Comparison of ENCODE assay signal across 1 cellular context in the genomic region with DNA sequence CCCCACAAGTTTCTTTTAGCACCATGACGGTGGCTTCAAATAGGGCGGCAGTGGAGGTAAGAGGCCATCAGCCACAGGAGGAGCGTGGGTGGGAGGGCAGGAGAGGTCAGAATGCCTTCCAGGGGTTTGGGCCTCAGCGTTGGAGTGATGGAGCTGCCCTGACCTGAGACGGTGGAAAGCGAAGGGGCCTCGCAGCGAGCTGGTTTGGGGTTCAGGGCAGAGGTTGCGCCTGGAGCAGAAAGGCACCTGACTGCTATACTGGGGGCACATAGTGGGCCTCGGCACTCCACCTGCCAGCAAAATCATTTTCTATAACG.
TF ChIP-seq lines count a peak whose summit lies in the region.

No MANE protein-coding gene starts in this region.

TF ChIP-seq in liver, 16 proteins besides CTCF, POLR2A, EP300 and RAD21 (continued from another document):
- TF ChIP-seq, protein P1, sequence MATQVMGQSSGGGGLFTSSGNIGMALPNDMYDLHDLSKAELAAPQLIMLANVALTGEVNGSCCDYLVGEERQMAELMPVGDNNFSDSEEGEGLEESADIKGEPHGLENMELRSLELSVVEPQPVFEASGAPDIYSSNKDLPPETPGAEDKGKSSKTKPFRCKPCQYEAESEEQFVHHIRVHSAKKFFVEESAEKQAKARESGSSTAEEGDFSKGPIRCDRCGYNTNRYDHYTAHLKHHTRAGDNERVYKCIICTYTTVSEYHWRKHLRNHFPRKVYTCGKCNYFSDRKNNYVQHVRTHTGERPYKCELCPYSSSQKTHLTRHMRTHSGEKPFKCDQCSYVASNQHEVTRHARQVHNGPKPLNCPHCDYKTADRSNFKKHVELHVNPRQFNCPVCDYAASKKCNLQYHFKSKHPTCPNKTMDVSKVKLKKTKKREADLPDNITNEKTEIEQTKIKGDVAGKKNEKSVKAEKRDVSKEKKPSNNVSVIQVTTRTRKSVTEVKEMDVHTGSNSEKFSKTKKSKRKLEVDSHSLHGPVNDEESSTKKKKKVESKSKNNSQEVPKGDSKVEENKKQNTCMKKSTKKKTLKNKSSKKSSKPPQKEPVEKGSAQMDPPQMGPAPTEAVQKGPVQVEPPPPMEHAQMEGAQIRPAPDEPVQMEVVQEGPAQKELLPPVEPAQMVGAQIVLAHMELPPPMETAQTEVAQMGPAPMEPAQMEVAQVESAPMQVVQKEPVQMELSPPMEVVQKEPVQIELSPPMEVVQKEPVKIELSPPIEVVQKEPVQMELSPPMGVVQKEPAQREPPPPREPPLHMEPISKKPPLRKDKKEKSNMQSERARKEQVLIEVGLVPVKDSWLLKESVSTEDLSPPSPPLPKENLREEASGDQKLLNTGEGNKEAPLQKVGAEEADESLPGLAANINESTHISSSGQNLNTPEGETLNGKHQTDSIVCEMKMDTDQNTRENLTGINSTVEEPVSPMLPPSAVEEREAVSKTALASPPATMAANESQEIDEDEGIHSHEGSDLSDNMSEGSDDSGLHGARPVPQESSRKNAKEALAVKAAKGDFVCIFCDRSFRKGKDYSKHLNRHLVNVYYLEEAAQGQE (IDR thresholded peaks at IDR 0.05): no peak
- TF ChIP-seq TAF1 (conservative IDR thresholded peaks at IDR 0.05): no peak
- TF ChIP-seq JUND (IDR thresholded peaks at IDR 0.05): no peak
- TF ChIP-seq, protein P2, sequence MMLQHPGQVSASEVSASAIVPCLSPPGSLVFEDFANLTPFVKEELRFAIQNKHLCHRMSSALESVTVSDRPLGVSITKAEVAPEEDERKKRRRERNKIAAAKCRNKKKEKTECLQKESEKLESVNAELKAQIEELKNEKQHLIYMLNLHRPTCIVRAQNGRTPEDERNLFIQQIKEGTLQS (IDR thresholded peaks at IDR 0.05): no peak
- TF ChIP-seq NR2F2 (IDR thresholded peaks at IDR 0.05): no peak
- no peak for TF ChIP-seq RXRA (IDR thresholded peaks at IDR 0.05)
- TF ChIP-seq FOXA2 (IDR thresholded peaks at IDR 0.05): no peak
- TF ChIP-seq GABPA (IDR thresholded peaks at IDR 0.05 in 1 of 2, conservative IDR thresholded peaks at IDR 0.05 in 1 of 2): no peak
- no peak for TF ChIP-seq FOXA1 (IDR thresholded peaks at IDR 0.05)
- TF ChIP-seq YY1 (IDR thresholded peaks at IDR 0.05): no peak
- TF ChIP-seq HNF4G (IDR thresholded peaks at IDR 0.05): no peak
- TF ChIP-seq HNF4A (conservative IDR thresholded peaks at IDR 0.05): no peak
